ENCODE assay signal across 8 cellular contexts in the genomic region with DNA sequence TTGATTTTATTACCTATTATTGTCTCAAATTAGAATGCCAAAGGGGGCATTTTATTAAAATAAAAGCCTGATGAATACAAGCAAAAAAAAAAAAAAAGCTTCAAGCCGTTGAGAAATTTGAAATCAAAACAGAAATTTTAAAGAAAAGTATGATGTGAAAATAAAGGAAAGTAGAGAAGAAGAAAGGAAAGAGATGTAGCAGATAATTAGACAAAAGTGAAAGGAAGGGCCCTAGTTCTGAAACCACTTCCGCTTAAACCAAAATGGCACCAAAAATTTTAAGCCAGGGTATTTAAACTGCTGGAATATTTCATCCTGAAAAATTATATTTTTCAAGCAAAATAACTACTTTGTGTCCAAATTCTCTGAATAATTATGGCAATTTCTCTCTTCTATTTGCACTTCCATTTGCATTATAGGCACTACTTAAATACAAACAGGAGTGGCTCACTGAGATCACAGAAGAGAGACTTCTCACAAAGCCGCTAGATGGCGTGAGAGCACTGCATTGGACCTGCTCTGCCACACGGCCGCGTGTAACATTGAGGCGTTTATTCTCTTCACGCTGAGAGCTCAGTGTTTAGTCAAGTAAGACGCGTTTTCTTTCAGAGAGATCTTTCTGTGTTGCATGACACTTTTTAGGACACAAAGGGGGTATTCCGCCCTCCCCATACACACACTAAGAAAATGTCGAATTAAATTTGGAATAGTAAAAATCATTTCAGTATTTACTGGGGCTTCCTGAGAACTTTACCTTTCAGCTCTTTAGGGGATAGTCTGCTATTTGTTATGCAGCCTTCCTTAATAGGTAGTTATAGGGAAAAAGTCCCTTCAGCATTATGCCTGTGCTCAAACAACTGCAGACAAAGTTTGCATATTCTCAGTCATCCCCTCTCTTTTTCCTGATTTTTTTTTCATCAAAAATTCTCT.
DNase-seq lines count a peak whose midpoint lies in the region; ATAC-seq, FAIRE-seq and TF ChIP-seq lines count a peak whose summit lies in the region.

No MANE protein-coding gene starts in this region.

- H3K36me3 Mint-ChIP-seq in mesothelial cell of epicardium, result no peaks in the 10 kb centered on the region

- peak; percentile 100 for ATAC-seq in GM21528 (IDR thresholded peaks at IDR 0.05; ENCODE audit: low FRiP score, unreplicated experiment)

- H3K4me3 Mint-ChIP-seq in mesothelial cell of epicardium, result no peak overlapping the region

- DNase-seq in DMS 273 treated with DMSO at 0.1 percent for 48 hours (lab: John Stamatoyannopoulos, UW) (peak; percentile 79), NOMO-1 (lab: John Stamatoyannopoulos, UW; ENCODE audit: unreplicated experiment in 2 of 2) (peak; percentile 37 to 80), mesothelial cell of epicardium (ENCODE audit: low spot score in 2 of 2, unreplicated experiment in 2 of 2) (peak; percentile 56 to 81)
- DNase-seq in activated CD8-positive, alpha-beta memory T cell treated with anti-CD3 and anti-CD28 coated beads for 4 hours (ENCODE audit: low read depth in 2 of 2), result peak; percentile 26 to 61
- peak; percentile 13 to 55 for DNase-seq in stimulated activated CD8-positive, alpha-beta memory T cell treated with anti-CD3 and anti-CD28 coated beads, Interleukin-4, amount 100 ng/mL, for 1 hour (ENCODE audit: low read depth in 2 of 2, low spot score in 1 of 2)

- no peaks in the 10 kb centered on the region for H3K9me3 Mint-ChIP-seq in mesothelial cell of epicardium

- no peak overlapping the region for H3K27ac Mint-ChIP-seq in mesothelial cell of epicardium

- H3K27me3 Mint-ChIP-seq in mesothelial cell of epicardium (ENCODE audit: low read depth), result peaks cover 59% of the 10 kb centered on the region

- no peak overlapping the region for H3K9ac ChIP-seq in HUES48 (ENCODE audit: low read depth, low read length)

- no peaks in the 10 kb centered on the region for H3K36me3 ChIP-seq in HUES48 (ENCODE audit: control insufficient read depth, insufficient read depth, low read length)

- H3K4me1 ChIP-seq in HUES48 (ENCODE audit: control insufficient read depth, insufficient read depth, low read length), result peaks cover 38% of the 10 kb centered on the region

- peak; percentile 65 for FAIRE-seq in endometrium (lab: Jason Lieb, UNC)

- H3K4me3 ChIP-seq in HUES48 (ENCODE audit: low read depth, low read length), result peak overlapping the region; percentile 51

- peaks cover 23% of the 10 kb centered on the region for H3K27me3 ChIP-seq in HUES48 (ENCODE audit: control insufficient read depth, insufficient read depth, low read length)

- TF ChIP-seq CTCF in mesothelial cell of epicardium (IDR thresholded peaks at IDR 0.05; ENCODE audit: unreplicated experiment), result peak; percentile 72

- peak overlapping the region; percentile 38 for H3K27ac ChIP-seq in HUES48 (ENCODE audit: low read depth, low read length)

- H3K4me1 Mint-ChIP-seq in mesothelial cell of epicardium, result no peaks in the 10 kb centered on the region

- H3K9me3 ChIP-seq in HUES48 (ENCODE audit: control insufficient read depth, insufficient read depth, low read length), result no peaks in the 10 kb centered on the region

Comparison
In these comparisons a context has a peak if more than half of its experiments do, and no peak if none do; other contexts are left out.
1. Peak in every context shown above with its lines: DNase-seq, ATAC-seq, H3K4me3 ChIP-seq and H3K27ac ChIP-seq.